In genomic region chr1:183635606-183636333, GRCh38 we compare ENCODE assay signal across 8 cellular contexts. TPM values are rescaled to one million over a fixed set of nuclear protein-coding genes. Genes with fewer than 3 reads are reported as not detected.
DNase-seq lines count a peak whose midpoint lies in the region; ATAC-seq and TF ChIP-seq lines count a peak whose summit lies in the region.

Gene ARPC5, minus strand, starts transcription at chr1:183635783. Its CDS starts 124 bp downstream, at chr1:183635659.

- H3K27me3 ChIP-seq in PC-9 (ENCODE audit: insufficient read depth, low read depth) (no peaks in the 10 kb centered on the region), mucosa of rectum (ENCODE audit: control insufficient read depth in 2 of 2, insufficient read depth in 2 of 2, low read length in 2 of 2) (no peaks in the 10 kb centered on the region)

- H3K4me2 ChIP-seq in PC-9: peak within 1 kb of the TSS; percentile 92

- no peaks in the 10 kb centered on the region for H3K9me3 ChIP-seq in PC-9 (ENCODE audit: insufficient read depth, low read depth)
- H3K9me3 ChIP-seq in mucosa of rectum (ENCODE audit: control insufficient read depth in 2 of 2, low read length in 2 of 2): no peaks in the 10 kb centered on the region

- no peak for TF ChIP-seq CTCF in PC-9 (conservative IDR thresholded peaks at IDR 0.05)
- TF ChIP-seq CTCF in epithelial cell of proximal tubule (conservative IDR thresholded peaks at IDR 0.05; ENCODE audit: low read depth, low read length): no peak

- H2AFZ ChIP-seq in PC-9: peak within 1 kb of the TSS; percentile 82

- H3K27ac ChIP-seq in PC-9: peak within 1 kb of the TSS; percentile 69
- H3K27ac ChIP-seq in mucosa of rectum (ENCODE audit: low read depth in 2 of 2, low read length in 2 of 2): peak within 1 kb of the TSS; percentile 90 to 95

- peaks cover 36% of the 10 kb centered on the region for H3K4me1 ChIP-seq in PC-9 (replicated peaks; ENCODE audit: insufficient read depth)
- peaks cover 10 to 23% of the 10 kb centered on the region in 2 donors for H3K4me1 ChIP-seq in mucosa of rectum (ENCODE audit: control insufficient read depth in 2 of 2, insufficient read depth in 2 of 2, low read length in 2 of 2)

- H3K36me3 ChIP-seq in PC-9 (ENCODE audit: low read depth) (peaks cover 19% of the 10 kb centered on the region), mucosa of rectum (ENCODE audit: control insufficient read depth in 2 of 2, insufficient read depth in 2 of 2, low read length in 2 of 2) (peaks cover 2 to 9% of the 10 kb centered on the region in 2 donors)

- H4K20me1 ChIP-seq in PC-9 (ENCODE audit: insufficient read depth): peaks cover 21% of the 10 kb centered on the region

- H3K79me2 ChIP-seq in PC-9 (ENCODE audit: low read depth): peaks cover 44% of the 10 kb centered on the region

- H3K4me3 ChIP-seq in Jurkat, Clone E6-1 (ENCODE audit: low read length): peak within 1 kb of the TSS; percentile 88
- H3K4me3 ChIP-seq in PC-9 (peak within 1 kb of the TSS; percentile 98), epithelial cell of proximal tubule (ENCODE audit: low read depth, low read length) (peak within 1 kb of the TSS; percentile 75), mucosa of rectum (ENCODE audit: low read length in 2 of 2) (peak within 1 kb of the TSS; percentile 94)

- POLR2A ChIA-PET in PC-9 (lab: Charles Lee; ENCODE audit: unreplicated experiment): interaction anchor here (0.5 to 0.6 kb wide), 5 partner anchors 354 to 1319 kb away, joined by 3 to 10 read pairs (median 4); partner anchors contain the start of gene C1orf21

- intact Hi-C loops in PC-9 (cut with micrococcal nuclease; ENCODE audit: unreplicated experiment): loop anchor here (1.0 to 10.0 kb wide), 5 partner anchors 62 to 1059 kb away; partner anchors contain the start of gene SMG7

- peak within 1 kb of the TSS; percentile 81 to 92 for H3K9ac ChIP-seq in mucosa of rectum (ENCODE audit: low read depth in 1 of 2, low read length in 2 of 2)

- ATAC-seq in GM21576 (IDR thresholded peaks at IDR 0.05; ENCODE audit: unreplicated experiment): peak; percentile 84

- BruUV-seq in PC-9 (replicated peaks; lab: Mats Ljungman, UMichigan): no TSS peak

- DNase-seq in DMS 273 treated with DMSO at 0.1 percent for 48 hours (lab: John Stamatoyannopoulos, UW): peak; percentile 94
- peak; percentile 93 for DNase-seq in Jurkat, Clone E6-1 (ENCODE audit: low read depth, low spot score)
- DNase-seq in PC-9: peak; percentile 89 to 96
- DNase-seq in activated T-cell treated with anti-CD3 and anti-CD28 coated beads, Interleukin-2, amount 50 U/mL, for 1 hour: peak; percentile 98
- peak; percentile 52 for DNase-seq in epithelial cell of proximal tubule (ENCODE audit: low read depth)
- peak; percentile 99 for DNase-seq in stimulated activated CD8-positive, alpha-beta memory T cell treated with anti-CD3 and anti-CD28 coated beads, Interleukin-4, amount 100 ng/mL, for 48 hours

- peaks cover 17% of the 10 kb centered on the region; the same call in 1 of the 2 replicates for H3F3A ChIP-seq in PC-9 (ENCODE audit: insufficient read depth, low read depth)

- no peaks in the 10 kb centered on the region for H3K9me2 ChIP-seq in PC-9 (ENCODE audit: insufficient read depth)

- CTCF ChIA-PET in PC-9 (lab: Charles Lee): no interaction called here

RNA-seq across cellular contexts. Expression of gene ARPC5, which starts in this region (rescaled TPM):
- 418 TPM for polyA plus RNA-seq in Jurkat, Clone E6-1 (2012; ENCODE audit: insufficient read depth, insufficient read length)
- 143 and 150 TPM in 2 replicates for total RNA-seq in PC-9 (2021)
- 94.4 and 127 TPM in 2 replicates for total RNA-seq in epithelial cell of proximal tubule

Comparison
In these comparisons a context has a peak if more than half of its experiments do, and no peak if none do; other contexts are left out.
1. Peak in every context shown above with its lines: DNase-seq, ATAC-seq, H3K4me3 ChIP-seq and H3K27ac ChIP-seq.